ENCODE assay signal across 10 cellular contexts in the genomic region with DNA sequence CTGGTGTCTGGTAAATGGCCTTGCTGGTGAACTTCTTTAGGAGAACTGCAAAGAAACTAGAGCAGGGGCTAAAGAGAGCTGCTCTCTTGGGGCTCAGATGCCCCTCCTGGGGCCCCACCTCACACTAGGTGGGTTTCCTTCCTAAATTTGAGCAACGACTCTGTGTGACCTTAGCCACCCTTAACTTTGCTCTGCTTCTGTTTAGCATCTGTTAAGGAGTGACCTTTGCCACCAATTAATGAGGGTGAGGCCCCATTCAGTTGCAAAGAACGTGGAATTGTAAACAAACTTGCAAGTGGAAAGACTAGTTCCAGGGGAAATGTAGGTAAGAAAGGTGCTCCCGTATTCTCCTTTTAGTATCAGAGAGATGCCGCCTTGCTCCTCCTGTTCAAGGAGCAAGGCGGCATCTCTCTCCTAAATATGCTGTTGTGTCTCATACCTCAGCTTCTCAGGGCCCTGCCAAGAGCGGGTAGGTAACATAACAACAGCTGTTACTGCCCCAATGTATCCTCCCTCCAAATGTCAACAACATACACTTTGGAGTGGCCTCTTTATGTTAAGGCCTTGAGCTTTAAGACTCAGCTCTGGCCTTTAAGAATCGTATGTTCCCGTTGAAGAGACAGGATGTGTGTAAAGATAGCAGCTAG.
DNase-seq lines count a peak whose midpoint lies in the region; ATAC-seq and TF ChIP-seq lines count a peak whose summit lies in the region.
"Had no signal": no experiment of that assay in that cellular context is flagged by ENCODE, and none has a peak within 500 bp of the region (broad histone marks: within the 10 kb centered on the region; RNA-seq: fewer than 3 reads in every experiment).

No MANE protein-coding gene starts in this region.

- H3K9me2 ChIP-seq in hepatocyte (replicated peaks; ENCODE audit: insufficient read depth) = no peaks in the 10 kb centered on the region

- peak overlapping the region; percentile 82 for H3K27ac Mint-ChIP-seq in activated CD4-positive, alpha-beta T cell treated with anti-CD3 and anti-CD28 coated beads, Interleukin-2, amount 10 ng/mL, durations not matched to agents 24 days and 14 days
- peak overlapping the region; percentile 84 for H3K27ac Mint-ChIP-seq in stimulated activated memory B cell treated with anti-CD40 and anti-IgM and Interleukin-4, amounts not matched to agents 10 μg/mL and 1 μg/mL and 100 μg/mL, for 72 hours

- H3K4me3 ChIP-seq in NT2/D1 (ENCODE audit: insufficient read length, low read depth) (no peak overlapping the region), hepatocyte (no peak overlapping the region)

- H3K27me3 Mint-ChIP-seq in activated CD4-positive, alpha-beta T cell treated with anti-CD3 and anti-CD28 coated beads, Interleukin-2, amount 10 ng/mL, durations not matched to agents 24 days and 14 days = no peaks in the 10 kb centered on the region
- no peaks in the 10 kb centered on the region for H3K27me3 Mint-ChIP-seq in stimulated activated memory B cell treated with anti-CD40 and anti-IgM and Interleukin-4, amounts not matched to agents 10 μg/mL and 1 μg/mL and 100 μg/mL, for 72 hours

- intact Hi-C loops in activated CD4-positive, alpha-beta T cell treated with anti-CD3 and anti-CD28 coated beads, Interleukin-2, amount 10 ng/mL, durations not matched to agents 24 days and 14 days (cut with micrococcal nuclease) = loop anchor here (5.0 kb wide), 2 partner anchors 37 to 113 kb away; no protein-coding TSS in a partner anchor

- H3K27me3 ChIP-seq in NT2/D1 (ENCODE audit: insufficient read depth, insufficient read length) (peaks cover 51% of the 10 kb centered on the region), hepatocyte (no peaks in the 10 kb centered on the region)

- no peak for DNase-seq in activated CD4-positive, alpha-beta T cell treated with anti-CD3 and anti-CD28 coated beads, Interleukin-2, amount 10 ng/mL, durations not matched to agents 24 days and 14 days
- no peak for DNase-seq in activated CD4-positive, alpha-beta T cell treated with anti-CD3 and anti-CD28 coated beads, Interleukin-2, amount 50 U/mL, for 48 hours
- DNase-seq in NT2/D1 (ENCODE audit: low read depth, low spot score) = peak; percentile 70
- peak; percentile 66 for DNase-seq in hepatocyte (ENCODE audit: low spot score)
- DNase-seq in GM03348 (ENCODE audit: low spot score) = no peak
- DNase-seq in OCI-M1 (lab: John Stamatoyannopoulos, UW) = no peak
- DNase-seq: NCI-H1048; stimulated activated CD4-positive, alpha-beta T cell treated with anti-CD3 and anti-CD28 coated beads, Interleukin-15, amount 100 ng/mL, for 24 hours had no signal

- H3K27ac ChIP-seq in hepatocyte = peak overlapping the region; percentile 85

- no peaks in the 10 kb centered on the region for H3K79me2 ChIP-seq in hepatocyte

- H3K36me3 ChIP-seq in NT2/D1 (ENCODE audit: insufficient read depth, insufficient read length, low read length) (no peaks in the 10 kb centered on the region), hepatocyte (replicated peaks; ENCODE audit: insufficient read depth, low read depth) (no peaks in the 10 kb centered on the region)

- H3K4me1 Mint-ChIP-seq in activated CD4-positive, alpha-beta T cell treated with anti-CD3 and anti-CD28 coated beads, Interleukin-2, amount 10 ng/mL, durations not matched to agents 24 days and 14 days = peaks cover 57% of the 10 kb centered on the region
- H3K4me1 Mint-ChIP-seq in stimulated activated memory B cell treated with anti-CD40 and anti-IgM and Interleukin-4, amounts not matched to agents 10 μg/mL and 1 μg/mL and 100 μg/mL, for 72 hours = peaks cover 67% of the 10 kb centered on the region

- H3K9ac ChIP-seq in NT2/D1 (ENCODE audit: insufficient read length, low read depth) = no peak overlapping the region

- no peak overlapping the region for H2AFZ ChIP-seq in hepatocyte

- peaks cover 5% of the 10 kb centered on the region for H3K4me1 ChIP-seq in NT2/D1 (ENCODE audit: insufficient read depth, insufficient read length)
- peaks cover 53% of the 10 kb centered on the region for H3K4me1 ChIP-seq in hepatocyte (ENCODE audit: insufficient read depth)

- whole genome bisulfite sequencing in hepatocyte (ENCODE audit: low lambda C conversion rate, missing lambda C conversion rate) = 13% methylated on average over 8 of the region's 8 CpGs

- TF ChIP-seq CTCF in hepatocyte (IDR thresholded peaks at IDR 0.05; ENCODE audit: poor library complexity) = no peak

- peak overlapping the region; percentile 37 for H3K4me3 Mint-ChIP-seq in activated CD4-positive, alpha-beta T cell treated with anti-CD3 and anti-CD28 coated beads, Interleukin-2, amount 10 ng/mL, durations not matched to agents 24 days and 14 days
- H3K4me3 Mint-ChIP-seq in stimulated activated memory B cell treated with anti-CD40 and anti-IgM and Interleukin-4, amounts not matched to agents 10 μg/mL and 1 μg/mL and 100 μg/mL, for 72 hours = no peak overlapping the region

- peaks cover 15% of the 10 kb centered on the region for H3K36me3 Mint-ChIP-seq in activated CD4-positive, alpha-beta T cell treated with anti-CD3 and anti-CD28 coated beads, Interleukin-2, amount 10 ng/mL, durations not matched to agents 24 days and 14 days (ENCODE audit: low read depth)
- H3K36me3 Mint-ChIP-seq in stimulated activated memory B cell treated with anti-CD40 and anti-IgM and Interleukin-4, amounts not matched to agents 10 μg/mL and 1 μg/mL and 100 μg/mL, for 72 hours = peaks cover 3% of the 10 kb centered on the region

- no peaks in the 10 kb centered on the region for H4K20me1 ChIP-seq in hepatocyte (ENCODE audit: insufficient read depth, poor library complexity, severe bottlenecking)

- H3K4me2 ChIP-seq in hepatocyte = peak overlapping the region; percentile 65

- peaks cover 2% of the 10 kb centered on the region for H3K9me3 Mint-ChIP-seq in activated CD4-positive, alpha-beta T cell treated with anti-CD3 and anti-CD28 coated beads, Interleukin-2, amount 10 ng/mL, durations not matched to agents 24 days and 14 days
- H3K9me3 Mint-ChIP-seq in stimulated activated memory B cell treated with anti-CD40 and anti-IgM and Interleukin-4, amounts not matched to agents 10 μg/mL and 1 μg/mL and 100 μg/mL, for 72 hours = no peaks in the 10 kb centered on the region

- ATAC-seq in stimulated activated memory B cell treated with anti-CD40 and anti-IgM and Interleukin-4, amounts not matched to agents 10 μg/mL and 1 μg/mL and 100 μg/mL, for 72 hours = no peak
- ATAC-seq in GM21619 (IDR thresholded peaks at IDR 0.05; ENCODE audit: unreplicated experiment) = no peak

- H3K9me3 ChIP-seq in NT2/D1 (ENCODE audit: insufficient read depth, low read length) = no peaks in the 10 kb centered on the region
- no peaks in the 10 kb centered on the region for H3K9me3 ChIP-seq in hepatocyte (ENCODE audit: low read depth)

Comparison
In these comparisons a context has a peak if more than half of its experiments do, and no peak if none do; other contexts are left out.
1. DNase-seq: peak in NT2/D1 (single experiment) and hepatocyte (single experiment); none in activated CD4-positive, alpha-beta T cell treated with anti-CD3 and anti-CD28 coated beads, Interleukin-2, amount 10 ng/mL, durations not matched to agents 24 days and 14 days (single experiment), activated CD4-positive, alpha-beta T cell treated with anti-CD3 and anti-CD28 coated beads, Interleukin-2, amount 50 U/mL, for 48 hours (0 of 2), GM03348 (single experiment) and OCI-M1 (single experiment).